ENCODE assay signal across 17 cellular contexts in genomic region chr12:86331012-86331411, GRCh38.
DNase-seq lines count a peak whose midpoint lies in the region; ATAC-seq and TF ChIP-seq lines count a peak whose summit lies in the region.
"Had no signal": no experiment of that assay in that cellular context is flagged by ENCODE, and none has a peak within 500 bp of the region (broad histone marks: within the 10 kb centered on the region; RNA-seq: fewer than 3 reads in every experiment).

No MANE protein-coding gene starts in this region.

- no peak overlapping the region for H2BK120ac ChIP-seq in neuronal stem cell (ENCODE audit: low read depth, low read length)

- H3K4me3 ChIP-seq in neuronal stem cell (ENCODE audit: low read length in 2 of 2) (no peak overlapping the region), suprapubic skin (no peak overlapping the region), PC-3 (ENCODE audit: low read length) (no peak overlapping the region)

- H3K27me3 ChIP-seq in neuronal stem cell (ENCODE audit: control insufficient read depth in 3 of 3, insufficient read depth in 3 of 3, low read depth in 1 of 3, low read length in 3 of 3) (no peaks in the 10 kb centered on the region), suprapubic skin (no peaks in the 10 kb centered on the region), PC-3 (ENCODE audit: low read length) (no peaks in the 10 kb centered on the region)

- H3K4me1 ChIP-seq in neuronal stem cell (ENCODE audit: control insufficient read depth in 2 of 2, insufficient read depth in 1 of 2, low read depth in 1 of 2, low read length in 2 of 2), result no peaks in the 10 kb centered on the region
- no peaks in the 10 kb centered on the region for H3K4me1 ChIP-seq in suprapubic skin
- H3K4me1 ChIP-seq in PC-3 (ENCODE audit: insufficient read depth, low read length), result no peaks in the 10 kb centered on the region

- H3K4ac ChIP-seq in neuronal stem cell (ENCODE audit: low read length), result no peak overlapping the region

- H3K23ac ChIP-seq in neuronal stem cell (ENCODE audit: low read depth, low read length, poor library complexity), result no peak overlapping the region

- H4K20me1 ChIP-seq in PC-3 (ENCODE audit: low read length), result no peaks in the 10 kb centered on the region

- no peak for ATAC-seq in PC-3
- ATAC-seq: HCT116 had no signal

- H2AK5ac ChIP-seq in neuronal stem cell (ENCODE audit: low read depth, low read length), result no peak overlapping the region

- H3K36me3 ChIP-seq in neuronal stem cell (replicated peaks in 1 of 2; ENCODE audit: control insufficient read depth in 2 of 2, insufficient read depth in 2 of 2, low read length in 2 of 2) (no peaks in the 10 kb centered on the region), suprapubic skin (no peaks in the 10 kb centered on the region), PC-3 (ENCODE audit: low read depth, low read length) (no peaks in the 10 kb centered on the region)

- WGBS in neuronal stem cell (ENCODE audit: extremely low coverage in 2 of 2, insufficient read length in 2 of 2, insufficient replicate concordance in 1 of 2), 2 donors, result no CpG with 5 or more reads among the region's 4 CpGs
- 46% methylated on average over 4 of the region's 4 CpGs for WGBS in suprapubic skin

- no peaks in the 10 kb centered on the region for H3K79me2 ChIP-seq in PC-3 (ENCODE audit: low read length)

- no peak overlapping the region for H3K4me2 ChIP-seq in neuronal stem cell (ENCODE audit: insufficient read depth, low read length, poor library complexity, severe bottlenecking)
- no peak overlapping the region for H3K4me2 ChIP-seq in PC-3 (ENCODE audit: low read length)

- no peak overlapping the region for H3K18ac ChIP-seq in neuronal stem cell (ENCODE audit: low read length)

- no peak overlapping the region for H2BK15ac ChIP-seq in neuronal stem cell (ENCODE audit: low read length)

- H3K27ac ChIP-seq in neuronal stem cell (replicated peaks; ENCODE audit: low read length), result no peak overlapping the region
- no peak overlapping the region for H3K27ac ChIP-seq in suprapubic skin
- no peak overlapping the region for H3K27ac ChIP-seq in PC-3 (ENCODE audit: low read length)

- TF ChIP-seq POLR2A in suprapubic skin (IDR thresholded peaks at IDR 0.05), result no peak

- H3F3A ChIP-seq in PC-3 (ENCODE audit: low read length, unreplicated experiment), result no peaks in the 10 kb centered on the region

- POLR2A ChIA-PET in PC-3 (lab: Charles Lee; ENCODE audit: unreplicated experiment), result no interaction called here

- no peak overlapping the region for H2BK5ac ChIP-seq in neuronal stem cell (ENCODE audit: low read length)

- no peak overlapping the region for H3K14ac ChIP-seq in neuronal stem cell (ENCODE audit: low read length)

- TF ChIP-seq CTCF in suprapubic skin (IDR thresholded peaks at IDR 0.05) (no peak), PC-3 (conservative IDR thresholded peaks at IDR 0.05; ENCODE audit: low read depth, low read length) (no peak)

- H2AFZ ChIP-seq in neuronal stem cell (ENCODE audit: low read length), result peak overlapping the region; percentile 27
- no peak overlapping the region for H2AFZ ChIP-seq in PC-3 (ENCODE audit: low read length)

- no peak for TF ChIP-seq EP300 in suprapubic skin (IDR thresholded peaks at IDR 0.05)

- no peaks in the 10 kb centered on the region for H3K79me1 ChIP-seq in neuronal stem cell (ENCODE audit: low read depth, low read length)

- H4K8ac ChIP-seq in neuronal stem cell (ENCODE audit: low read depth, low read length), result no peak overlapping the region

- CTCF ChIA-PET in PC-3 (lab: Charles Lee), result no interaction called here

- H2BK12ac ChIP-seq in neuronal stem cell (ENCODE audit: low read length), result no peak overlapping the region

- no peaks in the 10 kb centered on the region for H3K9me3 ChIP-seq in neuronal stem cell (replicated peaks in 1 of 2; ENCODE audit: control insufficient read depth in 2 of 2, insufficient read depth in 1 of 2, low read depth in 1 of 2, low read length in 2 of 2)
- H3K9me3 ChIP-seq in suprapubic skin, result no peaks in the 10 kb centered on the region
- no peaks in the 10 kb centered on the region for H3K9me3 ChIP-seq in PC-3 (ENCODE audit: low read length)

- H3K9ac ChIP-seq in neuronal stem cell (ENCODE audit: low read depth, low read length, poor library complexity) (no peak overlapping the region), PC-3 (ENCODE audit: low read length) (no peak overlapping the region)

- peak; percentile 19 for DNase-seq in DMS 273 (lab: John Stamatoyannopoulos, UW; ENCODE audit: unreplicated experiment)
- DNase-seq in DMS 273 treated with DMSO at 0.1 percent for 48 hours (lab: John Stamatoyannopoulos, UW), result no peak
- peak; percentile 64 for DNase-seq in NCI-H2227 (lab: John Stamatoyannopoulos, UW; ENCODE audit: unreplicated experiment)
- peak; percentile 25 for DNase-seq in dermis blood vessel endothelial cell
- DNase-seq in neuronal stem cell (ENCODE audit: low spot score), result no peak
- no peak for DNase-seq in NCI-H1092 treated with DMSO at 0.1 percent for 48 hours (lab: John Stamatoyannopoulos, UW)
- DNase-seq in suprapubic skin (ENCODE audit: low spot score in 2 of 2), result no peak
- DNase-seq in PC-3, result no peak
- DNase-seq: 8988T, C1 segment of cervical spinal cord, DND-41, GDM1, KG1, NCI-H1092, NCI-H1930, NCI-H526 had no signal

- no peaks in the 10 kb centered on the region for H3K9me2 ChIP-seq in PC-3 (replicated peaks; ENCODE audit: low read length)

- BruUV-seq in PC-3 (replicated peaks; lab: Mats Ljungman, UMichigan), result no TSS peak

- intact Hi-C loops in PC-3 (cut with micrococcal nuclease), result no loop called here

- H4K91ac ChIP-seq in neuronal stem cell (ENCODE audit: low read depth, low read length, poor library complexity), result no peak overlapping the region

Comparison
In these comparisons a context has a peak if more than half of its experiments do, and no peak if none do; other contexts are left out.
1. DNase-seq: peak in DMS 273 (single experiment), NCI-H2227 (single experiment) and dermis blood vessel endothelial cell (single experiment); none in DMS 273 treated with DMSO at 0.1 percent for 48 hours (single experiment), neuronal stem cell (single experiment), NCI-H1092 treated with DMSO at 0.1 percent for 48 hours (single experiment), suprapubic skin (0 of 2) and PC-3 (single experiment).